Comparison of ENCODE assay signal across 12 cellular contexts in the genomic region with DNA sequence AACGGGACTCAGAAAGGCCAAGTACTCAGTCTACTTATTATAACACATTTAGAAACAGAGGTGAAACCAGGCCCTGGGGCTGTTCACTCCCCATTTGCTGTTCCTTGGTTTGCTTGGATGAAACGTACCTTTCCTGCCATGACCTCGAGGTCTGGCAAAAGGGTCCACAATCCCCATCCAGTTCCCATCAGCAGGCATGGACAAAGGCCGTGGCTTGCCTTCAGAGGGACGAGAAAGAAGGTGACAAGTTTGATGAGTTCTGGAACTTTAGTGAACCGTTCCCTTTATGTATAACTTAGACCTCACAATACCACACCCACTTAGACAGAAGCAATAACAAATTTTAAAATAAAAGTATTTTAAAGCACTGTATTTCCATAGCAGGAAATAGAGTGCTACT. TPM values are rescaled to one million over a fixed set of nuclear protein-coding genes. Genes with fewer than 3 reads are reported as not detected.
DNase-seq lines count a peak whose midpoint lies in the region; ATAC-seq, FAIRE-seq and TF ChIP-seq lines count a peak whose summit lies in the region.
"Had no signal": no experiment of that assay in that cellular context is flagged by ENCODE, and none has a peak within 500 bp of the region (broad histone marks: within the 10 kb centered on the region; RNA-seq: fewer than 3 reads in every experiment).

No MANE protein-coding gene starts in this region.

- H3K9ac ChIP-seq in GM12878 (ENCODE audit: control insufficient read depth, insufficient read depth, low read length) = no peak overlapping the region

- BruUV-seq in GM12878 (replicated peaks; lab: Mats Ljungman, UMichigan) (no TSS peak), Caco-2 (replicated peaks; lab: Mats Ljungman, UMichigan) (no TSS peak)

- RAD21 ChIA-PET in GM12878 (lab: Charles Lee; ENCODE audit: unreplicated experiment) = no interaction called here

- H3K36me3 Mint-ChIP-seq in Caco-2 (ENCODE audit: insufficient read depth, unreplicated experiment) = peaks cover 83% of the 10 kb centered on the region
- H3K36me3 Mint-ChIP-seq: natural killer cell had no signal

- H3K27me3 Mint-ChIP-seq in Caco-2 (ENCODE audit: insufficient read depth, unreplicated experiment) = no peaks in the 10 kb centered on the region

- no peaks in the 10 kb centered on the region for H4K20me1 ChIP-seq in GM12878 (ENCODE audit: control insufficient read depth, insufficient read depth)

- CTCF ChIA-PET in GM12878 (lab: Yijun Ruan, JAX) = no interaction called here
- CTCF ChIA-PET in Caco-2 (lab: Charles Lee) = no interaction called here

- peak; percentile 54 for FAIRE-seq in GM12878 (lab: Jason Lieb, UNC)
- FAIRE-seq in islet of Langerhans (lab: Jason Lieb, UNC) = peak; percentile 13

- POLR2A ChIA-PET in GM12878 (lab: Charles Lee) = interaction anchor here (0.6 kb wide), 1 partner anchor 195 kb away, joined by 3 read pairs; no protein-coding TSS in a partner anchor
- POLR2A ChIA-PET in Caco-2 (lab: Charles Lee) = no interaction called here

- no peak overlapping the region for H3K27ac Mint-ChIP-seq in Caco-2 (ENCODE audit: unreplicated experiment)
- H3K27ac Mint-ChIP-seq: activated CD8-positive, alpha-beta T cell treated with anti-CD3 and anti-CD28 coated beads, Interleukin-2, amount 10 ng/mL, durations not matched to agents 7 days and 5 days; natural killer cell had no signal

- no peaks in the 10 kb centered on the region for H3K4me1 Mint-ChIP-seq in Caco-2 (ENCODE audit: low read depth, unreplicated experiment)
- H3K4me1 Mint-ChIP-seq: natural killer cell had no signal

- SMC1A ChIA-PET in GM12878 (lab: Charles Lee; ENCODE audit: uncharacterized antibody, unreplicated experiment) = no interaction called here

- peak; percentile 26 for ATAC-seq in GM21717 (IDR thresholded peaks at IDR 0.05; ENCODE audit: unreplicated experiment)
- no peak for ATAC-seq in GM12878
- ATAC-seq in GM19328 (IDR thresholded peaks at IDR 0.05; ENCODE audit: unreplicated experiment) = no peak
- ATAC-seq: activated CD8-positive, alpha-beta T cell treated with anti-CD3 and anti-CD28 coated beads, Interleukin-2, amount 10 ng/mL, durations not matched to agents 7 days and 5 days; natural killer cell had no signal

- H3K27ac ChIP-seq in GM12878 (ENCODE audit: control insufficient read depth, insufficient read depth) (no peak overlapping the region), skin epidermis (peak overlapping the region in 11 of 21 experiments; percentile 9 to 72 (median 55))
- H3K27ac ChIP-seq: HL-60 had no signal

- TF ChIP-seq POLR2A in GM12878 (IDR thresholded peaks at IDR 0.05; ENCODE audit: low read depth, low read length) = no peak

- H3K36me3 ChIP-seq in GM12878 (ENCODE audit: control insufficient read depth in 2 of 2, insufficient read depth in 2 of 2, low read length in 1 of 2) (no peaks in the 10 kb centered on the region), Caco-2 (ENCODE audit: control insufficient read depth, insufficient read depth, low read length) (no peaks in the 10 kb centered on the region; the same call in none of the 2 replicates)

- H2AFZ ChIP-seq in GM12878 (ENCODE audit: control insufficient read depth, low read depth, low read length) = peak overlapping the region; percentile 24; the same call in 1 of the 2 replicates

- H3K9me3 ChIP-seq in GM12878 (replicated peaks; ENCODE audit: control insufficient read depth, insufficient read depth, low read length) = no peaks in the 10 kb centered on the region; the same call in 2 of the 3 replicates
- H3K9me3 ChIP-seq in Caco-2 = no peaks in the 10 kb centered on the region; the same call in 1 of the 2 replicates

- H3K27me3 ChIP-seq in GM12878 (replicated peaks in 1 of 2; ENCODE audit: control insufficient read depth in 2 of 2, insufficient read depth in 2 of 2, low read length in 1 of 2) (no peaks in the 10 kb centered on the region; a peak in 1 of 4 replicates), Caco-2 (replicated peaks; ENCODE audit: control insufficient read depth, insufficient read depth, low read length) (no peaks in the 10 kb centered on the region)

- DNase-seq in GM12878 (ENCODE audit: low read depth, low spot score) (no peak), RPMI8226 (no peak), Caco-2 (no peak), epidermal melanocyte (ENCODE audit: insufficient read length, low spot score) (no peak)
- DNase-seq: activated CD8-positive, alpha-beta T cell treated with anti-CD3 and anti-CD28 coated beads, Interleukin-2, amount 10 ng/mL, durations not matched to agents 7 days and 5 days; natural killer cell; NCI-H1694 had no signal

- intact Hi-C loops in GM12878 (cut with micrococcal nuclease; ENCODE audit: unreplicated experiment) (no loop called here), Caco-2 (cut with micrococcal nuclease; ENCODE audit: unreplicated experiment) (no loop called here)

- H3K4me1 ChIP-seq in GM12878 (ENCODE audit: control insufficient read depth, insufficient read depth, low read length) = no peaks in the 10 kb centered on the region
- no peaks in the 10 kb centered on the region for H3K4me1 ChIP-seq in Caco-2

- H3K4me3 Mint-ChIP-seq in Caco-2 (ENCODE audit: unreplicated experiment) = no peak overlapping the region
- H3K4me3 Mint-ChIP-seq: activated CD8-positive, alpha-beta T cell treated with anti-CD3 and anti-CD28 coated beads, Interleukin-2, amount 10 ng/mL, durations not matched to agents 7 days and 5 days; natural killer cell had no signal

- no peak overlapping the region for H3K4me2 ChIP-seq in GM12878 (ENCODE audit: control insufficient read depth, insufficient read depth)

- H3K9me3 Mint-ChIP-seq in Caco-2 (ENCODE audit: unreplicated experiment) = no peaks in the 10 kb centered on the region
- H3K9me3 Mint-ChIP-seq: natural killer cell had no signal

- WGBS in GM12878 (ENCODE audit: insufficient coverage, insufficient replicate concordance, low lambda C conversion rate, missing lambda C conversion rate) = under 1% methylated on average over 6 of the region's 6 CpGs

- in situ Hi-C loops in GM12878 (cut with MboI) = no loop called here

- TF ChIP-seq RAD21 in GM12878 (IDR thresholded peaks at IDR 0.05; ENCODE audit: insufficient read depth, low read depth, low read length) = no peak

- no peaks in the 10 kb centered on the region for H3K79me2 ChIP-seq in GM12878 (ENCODE audit: control insufficient read depth, insufficient read depth, low read length)

- TF ChIP-seq EP300 in GM12878 (IDR thresholded peaks at IDR 0.05; ENCODE audit: borderline replicate concordance in 1 of 2, control insufficient read depth in 1 of 2, low read depth in 2 of 2, low read length in 2 of 2) = no peak

- TF ChIP-seq CTCF in GM12878 (IDR thresholded peaks at IDR 0.05 in 2 of 3, conservative IDR thresholded peaks at IDR 0.05 in 1 of 3; ENCODE audit: control insufficient read depth in 2 of 3, extremely low read depth in 1 of 3, insufficient read depth in 1 of 3, low read depth in 3 of 3, low read length in 3 of 3) = no peak
- TF ChIP-seq CTCF in Caco-2 (IDR thresholded peaks at IDR 0.05; ENCODE audit: insufficient read depth in 1 of 2, low read depth in 1 of 2, low read length in 1 of 2, severe bottlenecking in 1 of 2, unreplicated experiment in 1 of 2) = no peak

- H3K4me3 ChIP-seq in GM12878 = no peak overlapping the region
- H3K4me3 ChIP-seq in skin epidermis = no peak overlapping the region
- H3K4me3 ChIP-seq in Caco-2 (ENCODE audit: low read depth, low read length) = no peak overlapping the region

TF ChIP-seq in GM12878, 131 proteins besides CTCF, POLR2A, EP300 and RAD21:
- no peak for TF ChIP-seq MYB (IDR thresholded peaks at IDR 0.05; ENCODE audit: borderline replicate concordance, low read depth, low read length)

RNA-seq across cellular contexts. Expression of a gene that starts 53.6 kb away (rescaled TPM):
- 37.2 and 45.4 TPM in 2 replicates for total RNA-seq in GM12878 (2013; cell fraction: nucleolus; rRNA removed)
- total RNA-seq in GM12878 (2014; rRNA removed) (6.4 and 7.2 TPM in 2 replicates), GM12878 (2014; rRNA removed; fragmentation: Illumina TruSeq; extraction: Trizol) (6.6 and 7.1 TPM in 2 replicates), GM12878 (2021) (4.9 and 6.8 TPM in 2 replicates), Caco-2 (2022) (1.4 and 1.9 TPM in 2 replicates)
- 2.9 TPM for polyA plus RNA-seq in GM12878 (2011; ENCODE audit: low read depth)
- polyA plus RNA-seq in GM12878 (2011; rRNA removed) (137 and 214 TPM in 2 replicates), GM12878 (2014; fragmentation: Illumina TruSeq; extraction: Trizol) (4.4 and 6.9 TPM in 2 replicates), GM12878 (2014; fragmentation: Nextera tagmentation; extraction: Ambion mirVana) (1 to 10 TPM; 1.3 to 2.7 TPM), GM12878 (2014; rRNA removed) (3.2 and 3.9 TPM in 2 replicates), GM12878 (2016; fragmentation: Nextera tagmentation; extraction: Ambion mirVana) (1 to 10 TPM; 1.4 to 2.1 TPM)
- polyA plus RNA-seq in GM12878 (2011; cell fraction: cytosol; rRNA removed) = 69.1 and 79.9 TPM in 2 replicates
- 75.6 and 84.1 TPM in 2 replicates for polyA plus RNA-seq in GM12878 (2011; cell fraction: nucleus; rRNA removed)
- polyA plus RNA-seq in GM12878 (2012) = 2.5 and 8.6 TPM in 2 replicates
- 301 and 346 TPM in 2 replicates for polyA minus RNA-seq in GM12878 (2011; rRNA and poly(A)+ RNA removed)
- polyA minus RNA-seq in GM12878 (2011; cell fraction: cytosol; rRNA and poly(A)+ RNA removed) = 106 and 127 TPM in 2 replicates
- 128 and 135 TPM in 2 replicates for polyA minus RNA-seq in GM12878 (2011; cell fraction: nucleus; rRNA and poly(A)+ RNA removed)
